Comparison of ENCODE assay signal across 8 cellular contexts in the genomic region with DNA sequence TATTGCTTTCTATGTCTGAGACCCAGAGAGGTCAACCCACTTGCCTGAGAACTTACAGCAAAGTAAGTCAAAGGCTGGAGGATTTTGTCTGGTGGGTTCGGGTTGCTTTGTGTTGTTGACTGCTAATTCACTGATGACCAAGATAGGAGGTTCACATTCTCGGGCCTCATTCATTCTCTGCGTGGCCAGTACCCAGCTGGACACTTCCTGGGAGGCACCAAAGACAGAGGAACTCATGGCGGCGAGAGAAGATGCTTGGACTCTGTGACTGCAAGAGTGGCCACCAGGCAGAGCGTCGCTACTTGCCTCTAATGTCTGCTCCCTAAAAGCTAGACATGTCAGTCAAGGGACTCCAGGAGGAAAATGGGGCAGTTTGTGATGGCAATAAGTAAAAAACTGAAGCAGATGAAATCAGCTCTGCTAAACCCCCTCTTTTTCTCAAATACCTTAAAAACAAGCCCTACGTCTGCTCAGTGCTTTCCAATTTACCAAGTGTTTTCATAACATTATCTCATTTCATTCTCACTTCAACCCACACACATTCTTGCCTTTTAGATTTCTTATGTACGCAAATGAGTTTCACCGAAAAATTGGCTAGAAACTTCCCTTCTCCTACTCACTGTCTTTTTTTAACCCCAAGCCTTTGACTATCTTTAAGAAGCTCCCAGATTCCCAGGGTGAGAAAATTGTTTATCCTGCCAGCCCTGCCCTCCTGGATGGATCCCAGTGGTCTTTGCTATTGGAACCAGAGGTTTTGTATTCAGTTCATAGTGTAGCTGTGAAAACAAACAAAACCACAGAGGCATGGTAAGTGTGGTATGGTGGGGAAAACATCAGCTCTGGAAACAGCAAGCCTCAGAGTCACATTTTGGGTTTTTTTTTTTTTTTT. TPM values are rescaled to one million over a fixed set of nuclear protein-coding genes. Genes with fewer than 3 reads are reported as not detected.
A peak's percentile ranks its signal among the peaks of the same experiment; 100 is the strongest.
DNase-seq lines count a peak whose midpoint lies in the region; ATAC-seq and TF ChIP-seq lines count a peak whose summit lies in the region.

No MANE protein-coding gene starts in this region.

- H3K27me3 Mint-ChIP-seq in activated T-cell treated with anti-CD3 and anti-CD28 coated beads, Interleukin-2, amount 50 U/mL, for 72 hours (ENCODE audit: low read depth): peaks cover 16% of the 10 kb centered on the region

- peak overlapping the region; percentile 7 for H4K91ac ChIP-seq in mesenchymal stem cell (ENCODE audit: low read length)

- peaks cover 47% of the 10 kb centered on the region for H3K4me1 ChIP-seq in left ventricle myocardium inferior
- peaks cover 14% of the 10 kb centered on the region for H3K4me1 ChIP-seq in mesenchymal stem cell (ENCODE audit: control insufficient read depth, insufficient read depth, low read depth, low read length)

- H3K4ac ChIP-seq in mesenchymal stem cell (ENCODE audit: low read depth in 1 of 2, low read length in 2 of 2): no peak overlapping the region

- H3K9me3 Mint-ChIP-seq in activated T-cell treated with anti-CD3 and anti-CD28 coated beads, Interleukin-2, amount 50 U/mL, for 72 hours: no peaks in the 10 kb centered on the region

- H3K4me3 ChIP-seq in left ventricle myocardium inferior (no peak overlapping the region), mesenchymal stem cell (ENCODE audit: insufficient read depth in 1 of 2, low read depth in 1 of 2, low read length in 2 of 2) (no peak overlapping the region)

- ATAC-seq in activated T-cell treated with anti-CD3 and anti-CD28 coated beads, Interleukin-2, amount 50 U/mL, for 72 hours (replicated peaks in 1 of 2): peak; percentile 46 to 61
- no peak for ATAC-seq in GM19452 (IDR thresholded peaks at IDR 0.05; ENCODE audit: unreplicated experiment)

- H3K27ac ChIP-seq in left ventricle myocardium inferior (replicated peaks) (peak overlapping the region; percentile 81), mesenchymal stem cell (ENCODE audit: low read length, poor library complexity, severe bottlenecking) (no peak overlapping the region)

- no peak overlapping the region for H3K9ac ChIP-seq in mesenchymal stem cell (ENCODE audit: low read length)

- peak overlapping the region; percentile 99 for H3K27ac Mint-ChIP-seq in activated T-cell treated with anti-CD3 and anti-CD28 coated beads, Interleukin-2, amount 50 U/mL, for 72 hours

- peak overlapping the region; percentile 1 for H2AK5ac ChIP-seq in mesenchymal stem cell (ENCODE audit: low read length, severe bottlenecking)

- no peak overlapping the region for H2AFZ ChIP-seq in mesenchymal stem cell (ENCODE audit: low read depth, low read length)

- H3K9me3 ChIP-seq in left ventricle myocardium inferior (replicated peaks) (no peaks in the 10 kb centered on the region), mesenchymal stem cell (ENCODE audit: control insufficient read depth, low read length) (no peaks in the 10 kb centered on the region)

- peaks cover 78% of the 10 kb centered on the region for H3K4me1 Mint-ChIP-seq in activated T-cell treated with anti-CD3 and anti-CD28 coated beads, Interleukin-2, amount 50 U/mL, for 72 hours (ENCODE audit: low read depth)

- H2BK120ac ChIP-seq in mesenchymal stem cell (ENCODE audit: low read depth, low read length): peak overlapping the region; percentile 11

- no peaks in the 10 kb centered on the region for H3K36me3 ChIP-seq in left ventricle myocardium inferior
- H3K36me3 ChIP-seq in mesenchymal stem cell (ENCODE audit: control insufficient read depth in 1 of 2, insufficient read depth in 2 of 2, low read depth in 1 of 2, low read length in 2 of 2): no peaks in the 10 kb centered on the region

- 83% methylated on average over 8 of the region's 10 CpGs for WGBS in mesenchymal stem cell

- H2BK12ac ChIP-seq in mesenchymal stem cell (ENCODE audit: low read length in 2 of 2): peak overlapping the region in 1 of 2 experiments; percentile 49

- H2BK15ac ChIP-seq in mesenchymal stem cell (ENCODE audit: low read depth, poor library complexity, severe bottlenecking): peak overlapping the region; percentile 73

- no peak overlapping the region for H3K23ac ChIP-seq in mesenchymal stem cell (ENCODE audit: low read length in 2 of 2)

- no peak overlapping the region for H3K4me2 ChIP-seq in mesenchymal stem cell (ENCODE audit: low read length, poor library complexity, severe bottlenecking)

- TF ChIP-seq CTCF in left ventricle myocardium inferior (IDR thresholded peaks at IDR 0.05; ENCODE audit: borderline replicate concordance): no peak

- peak overlapping the region; percentile 76 for H4K8ac ChIP-seq in mesenchymal stem cell (ENCODE audit: low read length)

- H2BK5ac ChIP-seq in mesenchymal stem cell (ENCODE audit: low read depth, low read length, poor library complexity, severe bottlenecking): no peak overlapping the region

- peak overlapping the region in 1 of 2 experiments; percentile 19 for H3K18ac ChIP-seq in mesenchymal stem cell (ENCODE audit: low read depth in 1 of 2, low read length in 2 of 2)

- peak overlapping the region; percentile 90 to 95 for H3K4me3 Mint-ChIP-seq in activated T-cell treated with anti-CD3 and anti-CD28 coated beads, Interleukin-2, amount 50 U/mL, for 72 hours

- intact Hi-C loops in left ventricle myocardium inferior (cut with micrococcal nuclease): no loop called here
- intact Hi-C loops in cardiac septum (cut with DNase I): loop anchor here (5.0 kb wide), 1 partner anchor 481 kb away; no protein-coding TSS in a partner anchor

- H3K14ac ChIP-seq in mesenchymal stem cell (ENCODE audit: low read length in 2 of 2): no peak overlapping the region

- peaks cover 0 to 1% of the 10 kb centered on the region in 2 donors for H3K36me3 Mint-ChIP-seq in activated T-cell treated with anti-CD3 and anti-CD28 coated beads, Interleukin-2, amount 50 U/mL, for 72 hours (ENCODE audit: insufficient read depth in 2 of 2)

- H3K27me3 ChIP-seq in left ventricle myocardium inferior (ENCODE audit: low read depth) (no peaks in the 10 kb centered on the region), mesenchymal stem cell (ENCODE audit: control insufficient read depth in 1 of 2, insufficient read depth in 1 of 2, low read length in 2 of 2) (peaks cover 18 to 26% of the 10 kb centered on the region in 2 experiments)

- no peak for DNase-seq in left ventricle myocardium inferior
- DNase-seq in cardiac septum (ENCODE audit: low spot score): no peak
- peak; percentile 50 to 58 for DNase-seq in activated T-cell treated with anti-CD3 and anti-CD28 coated beads, Interleukin-2, amount 50 U/mL, for 72 hours
- DNase-seq in mesenchymal stem cell: no peak
- DNase-seq in dedifferentiated amniotic fluid mesenchymal stem cell (ENCODE audit: extremely low spot score): no peak
- no peak for DNase-seq in cerebellum (ENCODE audit: low spot score)
- no peak for DNase-seq in H4 (ENCODE audit: low spot score)

- H3K79me1 ChIP-seq in mesenchymal stem cell (replicated peaks; ENCODE audit: low read length, poor library complexity, severe bottlenecking): no peaks in the 10 kb centered on the region

RNA-seq across cellular contexts. Expression of a gene that starts 4.9 kb away (rescaled TPM):
- total RNA-seq in left ventricle myocardium inferior: 200 TPM
- 208 TPM for total RNA-seq in cardiac septum
- 100 to 1,000 TPM; 129 to 133 TPM for total RNA-seq in activated T-cell treated with anti-CD3 and anti-CD28 coated beads, Interleukin-2, amount 50 U/mL, for 72 hours
- 76.4 TPM for polyA plus RNA-seq in mesenchymal stem cell (2013, experiment 1 of 2)
- polyA plus RNA-seq in mesenchymal stem cell (2013, experiment 2 of 2): 77.4 TPM
- total RNA-seq in cerebellum: 71.4 TPM
- 23.7 and 25.3 TPM in 2 replicates for total RNA-seq in H4 (2014; rRNA removed; shearing (Covaris generic))

Comparison
In these comparisons a context has a peak if more than half of its experiments do, and no peak if none do; other contexts are left out.
1. DNase-seq: peak in activated T-cell treated with anti-CD3 and anti-CD28 coated beads, Interleukin-2, amount 50 U/mL, for 72 hours (2 of 2); none in left ventricle myocardium inferior (single experiment), cardiac septum (single experiment), mesenchymal stem cell (single experiment), dedifferentiated amniotic fluid mesenchymal stem cell (single experiment), cerebellum (single experiment) and H4 (single experiment).